In the genomic region with DNA sequence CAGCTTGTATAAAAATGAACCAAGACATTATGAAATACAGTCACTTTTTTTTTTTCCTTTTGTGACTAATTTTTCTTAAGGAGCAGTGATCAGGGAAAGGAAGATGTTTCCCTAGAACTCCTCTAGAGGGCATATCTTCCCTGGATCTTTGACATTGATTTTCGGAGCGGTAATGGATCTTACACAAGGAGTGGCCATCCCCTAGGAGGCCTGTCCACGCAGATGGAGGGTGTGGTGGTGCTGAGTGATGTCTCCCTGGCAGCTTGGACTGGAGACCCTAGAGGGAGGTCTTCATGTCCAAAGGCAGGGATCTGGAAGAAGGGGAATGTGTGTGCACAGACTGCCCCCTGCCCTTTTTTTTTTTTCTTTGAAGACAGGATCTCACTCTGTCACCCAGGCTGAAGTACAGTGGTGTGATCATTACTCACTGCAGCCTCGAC, we compare ENCODE assay signal across 9 cellular contexts. TPM values are rescaled to one million over a fixed set of nuclear protein-coding genes. Genes with fewer than 3 reads are reported as not detected.
DNase-seq lines count a peak whose midpoint lies in the region; ATAC-seq, FAIRE-seq and TF ChIP-seq lines count a peak whose summit lies in the region.
"Had no signal": no experiment of that assay in that cellular context is flagged by ENCODE, and none has a peak within 500 bp of the region (broad histone marks: within the 10 kb centered on the region; RNA-seq: fewer than 3 reads in every experiment).

No MANE protein-coding gene starts in this region.

- no peak for FAIRE-seq in small intestine (lab: Jason Lieb, UNC)

- TF ChIP-seq EP300 in sigmoid colon (IDR thresholded peaks at IDR 0.05) = no peak

- no peaks in the 10 kb centered on the region for H3K79me2 ChIP-seq in GM23248 (ENCODE audit: insufficient read depth)

- H2AFZ ChIP-seq in GM23248 = peak overlapping the region; percentile 71

- H3K36me3 ChIP-seq in GM23248 (ENCODE audit: low read depth) = no peaks in the 10 kb centered on the region
- H3K36me3 ChIP-seq in small intestine (ENCODE audit: control insufficient read depth in 2 of 2, insufficient read depth in 2 of 2, low read length in 2 of 2) = no peaks in the 10 kb centered on the region
- no peaks in the 10 kb centered on the region for H3K36me3 ChIP-seq in sigmoid colon

- H3K9me3 ChIP-seq in GM23248 (ENCODE audit: low read depth) (no peaks in the 10 kb centered on the region), small intestine (ENCODE audit: control insufficient read depth, low read depth) (no peaks in the 10 kb centered on the region), sigmoid colon (no peaks in the 10 kb centered on the region)

- no peaks in the 10 kb centered on the region for H4K20me1 ChIP-seq in GM23248 (ENCODE audit: insufficient read depth)

- DNase-seq in GM23248 (peak; percentile 90), SK-MEL-5 (ENCODE audit: low read depth, low spot score) (peak; percentile 79), foreskin melanocyte (peak; percentile 58), small intestine (peak; percentile 33), sigmoid colon (no peak), NOMO-1 treated with DMSO at 0.1 percent for 48 hours (lab: John Stamatoyannopoulos, UW; ENCODE audit: unreplicated experiment) (no peak), erythroblast (lab: John Stamatoyannopoulos, UW) (no peak)
- DNase-seq: NCI-H2029 treated with DMSO at 0.1 percent for 48 hours had no signal

- H3F3A ChIP-seq in GM23248 (ENCODE audit: insufficient read depth) = no peaks in the 10 kb centered on the region

- WGBS in GM23248 (ENCODE audit: low coverage in 1 of 2, low lambda C conversion rate in 2 of 2, missing lambda C conversion rate in 2 of 2), 2 experiments = 2 to 5% methylated on average over 4 of the region's 4 CpGs
- WGBS in small intestine, 3 donors = 16 to 36% (median 32%) methylated on average over 4 of the region's 4 CpGs
- 17 to 55% methylated on average over 4 of the region's 4 CpGs for WGBS in sigmoid colon, 2 donors

- H3K9me2 ChIP-seq in GM23248 (ENCODE audit: insufficient read depth) = no peaks in the 10 kb centered on the region

- no peak overlapping the region for H3K27ac ChIP-seq in GM23248
- H3K27ac ChIP-seq in small intestine (ENCODE audit: low read depth in 1 of 2, low read length in 1 of 2) = no peak overlapping the region
- no peak overlapping the region for H3K27ac ChIP-seq in sigmoid colon

- TF ChIP-seq POLR2A in sigmoid colon (IDR thresholded peaks at IDR 0.05) = no peak
- no peak for TF ChIP-seq POLR2A in erythroblast (IDR thresholded peaks at IDR 0.05; ENCODE audit: low read length)

- intact Hi-C loops in sigmoid colon (cut with DNase I) = no loop called here

- H3K27me3 ChIP-seq in GM23248 (replicated peaks; ENCODE audit: insufficient read depth) (no peaks in the 10 kb centered on the region), small intestine (ENCODE audit: control insufficient read depth in 2 of 2, insufficient read depth in 2 of 2, low read length in 2 of 2) (no peaks in the 10 kb centered on the region), sigmoid colon (no peaks in the 10 kb centered on the region)

- H3K4me2 ChIP-seq in GM23248 (ENCODE audit: unreplicated experiment) = no peak overlapping the region

- H3K9ac ChIP-seq in GM23248 = no peak overlapping the region

- in situ Hi-C loops in GM23248 (cut with MboI) = no loop called here
- in situ Hi-C loops in SK-MEL-5 (cut with HindIII; ENCODE audit: low pct_unique_long_range_greater_than_20kb, low sequenced_read_pairs) = no loop called here

- TF ChIP-seq CTCF in sigmoid colon (IDR thresholded peaks at IDR 0.05) = peak in 1 of 4 experiments; percentile 16

- ATAC-seq in GM18519 (IDR thresholded peaks at IDR 0.05; ENCODE audit: low FRiP score, unreplicated experiment) = no peak

- no peak overlapping the region for H3K4me3 ChIP-seq in GM23248
- H3K4me3 ChIP-seq in small intestine (ENCODE audit: low read depth in 1 of 2, low read length in 2 of 2) = no peak overlapping the region
- H3K4me3 ChIP-seq in sigmoid colon = no peak overlapping the region

- H3K4me1 ChIP-seq in GM23248 (ENCODE audit: insufficient read depth) (no peaks in the 10 kb centered on the region), small intestine (ENCODE audit: control insufficient read depth in 2 of 2, insufficient read depth in 1 of 2, low read depth in 1 of 2, low read length in 1 of 2) (no peaks in the 10 kb centered on the region), sigmoid colon (peaks cover 0 to 20% (median 11%) of the 10 kb centered on the region in 4 donors)

RNA-seq across cellular contexts. Expression of a gene that starts 7.0 kb away (rescaled TPM):
- 14.4 and 14.5 TPM in 2 replicates for total RNA-seq in GM23248 (2014; rRNA removed; shearing (Covaris generic))
- polyA plus RNA-seq in GM23248 (2016; fragmentation: Nextera tagmentation; extraction: Ambion mirVana) = 3.9 and 4.0 TPM in 2 replicates
- 21.8 and 23.9 TPM in 2 replicates for total RNA-seq in SK-MEL-5 (2014; rRNA removed; shearing (Covaris generic))
- 37.9 and 44.6 TPM in 2 replicates for polyA plus RNA-seq in SK-MEL-5 (2015; cell fraction: cytosol; rRNA removed)
- 39.7 and 64.4 TPM in 2 replicates for polyA plus RNA-seq in SK-MEL-5 (2015; cell fraction: nucleus; rRNA removed)
- polyA plus RNA-seq in small intestine = 10 to 100 TPM in 1 of 3 donors, 1 to 10 TPM in 2; 3.1 to 23.2 (median 3.2) TPM
- 1 to 10 TPM in 2 of 4 donors, under 1 TPM in 2; 0.49 to 5.5 (median 1.3) TPM for total RNA-seq in sigmoid colon
- 10 to 100 TPM in 1 of 3 donors, 1 to 10 TPM in 2; 1.2 to 23.0 (median 4.6) TPM for polyA plus RNA-seq in sigmoid colon

RNA-seq across cellular contexts. Expression of a gene that starts 26.2 kb away (rescaled TPM):
- 39.8 and 44.9 TPM in 2 replicates for total RNA-seq in GM23248 (2014; rRNA removed; shearing (Covaris generic))
- polyA plus RNA-seq in GM23248 (2016; fragmentation: Nextera tagmentation; extraction: Ambion mirVana) (24.5 TPM in 2 replicates), small intestine (10 to 100 TPM; 32.2 to 67.6 (median 48.1) TPM), sigmoid colon (10 to 100 TPM; 22.4 to 43.2 (median 43.2) TPM)
- total RNA-seq in SK-MEL-5 (2014; rRNA removed; shearing (Covaris generic)) = 19.8 and 20.6 TPM in 2 replicates
- 26.3 and 29.4 TPM in 2 replicates for polyA plus RNA-seq in SK-MEL-5 (2015; cell fraction: cytosol; rRNA removed)
- 197 and 235 TPM in 2 replicates for polyA plus RNA-seq in SK-MEL-5 (2015; cell fraction: nucleus; rRNA removed)
- 10 to 100 TPM; 57.1 to 82.3 (median 66.0) TPM for total RNA-seq in sigmoid colon

RNA-seq across cellular contexts. Expression of a gene that starts 33.3 kb away (rescaled TPM):
- total RNA-seq in GM23248 (2014; rRNA removed; shearing (Covaris generic)) = 197 and 204 TPM in 2 replicates
- polyA plus RNA-seq in GM23248 (2016; fragmentation: Nextera tagmentation; extraction: Ambion mirVana) (397 and 404 TPM in 2 replicates), small intestine (100 to 1,000 TPM; 129 to 217 (median 183) TPM), sigmoid colon (100 to 1,000 TPM; 110 to 193 (median 153) TPM)
- 129 and 130 TPM in 2 replicates for total RNA-seq in SK-MEL-5 (2014; rRNA removed; shearing (Covaris generic))
- polyA plus RNA-seq in SK-MEL-5 (2015; cell fraction: cytosol; rRNA removed) = 134 and 204 TPM in 2 replicates
- 68.4 and 94.0 TPM in 2 replicates for polyA plus RNA-seq in SK-MEL-5 (2015; cell fraction: nucleus; rRNA removed)
- total RNA-seq in sigmoid colon = 100 to 1,000 TPM; 102 to 148 (median 120) TPM

RNA-seq across cellular contexts. Expression of a gene that starts 35.3 kb away (rescaled TPM):
- 2.8 and 3.7 TPM in 2 replicates for total RNA-seq in GM23248 (2014; rRNA removed; shearing (Covaris generic))
- polyA plus RNA-seq in GM23248 (2016; fragmentation: Nextera tagmentation; extraction: Ambion mirVana) (0.42 and 0.65 TPM in 2 replicates), small intestine (1 to 10 TPM in 2 of 3 donors, under 1 TPM in 1; 0.89 to 9.6 (median 1.6) TPM), sigmoid colon (10 to 100 TPM in 1 of 3 donors, 1 to 10 TPM in 1, under 1 TPM in 1; 0.92 to 17.8 (median 2.4) TPM)
- 0.64 and 0.85 TPM in 2 replicates for total RNA-seq in SK-MEL-5 (2014; rRNA removed; shearing (Covaris generic))
- polyA plus RNA-seq in SK-MEL-5 (2015; cell fraction: cytosol; rRNA removed) = 3.6 and 6.2 TPM in 2 replicates
- 21.3 and 23.1 TPM in 2 replicates for polyA plus RNA-seq in SK-MEL-5 (2015; cell fraction: nucleus; rRNA removed)
- 10 to 100 TPM in 1 of 4 donors, 1 to 10 TPM in 3; 6.4 to 24.6 (median 9.9) TPM for total RNA-seq in sigmoid colon

Comparison
In these comparisons a context has a peak if more than half of its experiments do, and no peak if none do; other contexts are left out.
1. DNase-seq: peak in GM23248 (single experiment), SK-MEL-5 (single experiment), foreskin melanocyte (single experiment) and small intestine (single experiment); none in sigmoid colon (single experiment), NOMO-1 treated with DMSO at 0.1 percent for 48 hours (single experiment) and erythroblast (0 of 2).